8 cellular contexts compared by ENCODE assay signal in genomic region chr7:139133335-139134139, GRCh38. TPM values are rescaled to one million over a fixed set of nuclear protein-coding genes. Genes with fewer than 3 reads are reported as not detected.
DNase-seq lines count a peak whose midpoint lies in the region; ATAC-seq and TF ChIP-seq lines count a peak whose summit lies in the region.

No MANE protein-coding gene starts in this region.

- intact Hi-C loops in ascending aorta (cut with DNase I), result loop anchor here (1.0 to 5.0 kb wide), 3 partner anchors 24 to 209 kb away; partner anchors contain the start of genes FMC1, UBN2 and ZC3HAV1
- intact Hi-C loops in uterus (cut with DNase I; ENCODE audit: low total_unique reads), result no loop called here

- no peak for TF ChIP-seq CTCF in ascending aorta (IDR thresholded peaks at IDR 0.05)
- peak in 1 of 4 experiments; percentile 8 for TF ChIP-seq CTCF in uterus (IDR thresholded peaks at IDR 0.05)

- H3K27ac ChIP-seq in ascending aorta (peak overlapping the region; percentile 6 to 58), uterus (peak overlapping the region; percentile 69)

- peak overlapping the region; percentile 71 for H3K27ac Mint-ChIP-seq in T-helper 2 cell treated with Interferon-gamma antibody and Interleukin-4, amounts not matched to agents 5 μg/mL and 100 μg/mL, for 36 hours

- H3K27me3 Mint-ChIP-seq in T-helper 2 cell treated with Interferon-gamma antibody and Interleukin-4, amounts not matched to agents 5 μg/mL and 100 μg/mL, for 36 hours (ENCODE audit: low read depth), result peaks cover 2% of the 10 kb centered on the region

- no peaks in the 10 kb centered on the region for H3K9me3 ChIP-seq in ascending aorta
- H3K9me3 ChIP-seq in uterus, result no peaks in the 10 kb centered on the region

- peak overlapping the region; percentile 85 for H3K4me3 Mint-ChIP-seq in T-helper 2 cell treated with Interferon-gamma antibody and Interleukin-4, amounts not matched to agents 5 μg/mL and 100 μg/mL, for 36 hours

- no peak for TF ChIP-seq POLR2A in uterus (IDR thresholded peaks at IDR 0.05)

- H3K4me3 ChIP-seq in ascending aorta (peak overlapping the region; percentile 62 to 63), uterus (peak overlapping the region; percentile 43)

- H3K4me1 ChIP-seq in ascending aorta (peaks cover 2 to 5% of the 10 kb centered on the region in 2 donors), uterus (peaks cover 0 to 6% of the 10 kb centered on the region in 2 donors)

- ATAC-seq in GM18502 (IDR thresholded peaks at IDR 0.05; ENCODE audit: poor library complexity, unreplicated experiment) (peak; percentile 99), HG02884 (IDR thresholded peaks at IDR 0.05; ENCODE audit: unreplicated experiment) (peak; percentile 97)

- no peaks in the 10 kb centered on the region for H3K9me3 Mint-ChIP-seq in T-helper 2 cell treated with Interferon-gamma antibody and Interleukin-4, amounts not matched to agents 5 μg/mL and 100 μg/mL, for 36 hours

- H3K36me3 Mint-ChIP-seq in T-helper 2 cell treated with Interferon-gamma antibody and Interleukin-4, amounts not matched to agents 5 μg/mL and 100 μg/mL, for 36 hours (ENCODE audit: low read depth), result no peaks in the 10 kb centered on the region

- H3K27me3 ChIP-seq in ascending aorta (no peaks in the 10 kb centered on the region), uterus (no peaks in the 10 kb centered on the region)

- H3K36me3 ChIP-seq in ascending aorta (no peaks in the 10 kb centered on the region), uterus (no peaks in the 10 kb centered on the region)

- peaks cover 22% of the 10 kb centered on the region for H3K4me1 Mint-ChIP-seq in T-helper 2 cell treated with Interferon-gamma antibody and Interleukin-4, amounts not matched to agents 5 μg/mL and 100 μg/mL, for 36 hours (ENCODE audit: low read depth)

- DNase-seq in NCI-H187 (lab: John Stamatoyannopoulos, UW) (peak; percentile 85 to 90), ascending aorta (ENCODE audit: low spot score in 2 of 2) (peak; percentile 48 to 93), hepatic stellate cell (ENCODE audit: low spot score) (peak; percentile 78), putamen (ENCODE audit: low spot score) (peak; percentile 88), uterus (peak; percentile 77 to 85)
- peak; percentile 86 for DNase-seq in T-helper 2 cell treated with Interferon-gamma antibody and Interleukin-4, amounts not matched to agents 5 μg/mL and 100 μg/mL, for 36 hours (ENCODE audit: low spot score)

RNA-seq across cellular contexts. Expression of gene ZC3HAV1, which starts 24.0 kb away (rescaled TPM):
- total RNA-seq in ascending aorta (25.0 TPM), uterus (10 to 100 TPM; 14.1 to 39.7 (median 29.2) TPM)

Comparison
In these comparisons a context has a peak if more than half of its experiments do, and no peak if none do; other contexts are left out.
1. Peak in every context shown above with its lines: DNase-seq, ATAC-seq, H3K4me3 ChIP-seq and H3K27ac ChIP-seq.